In genomic region chr13:48493076-48493765, GRCh38 we compare ENCODE assay signal across 11 cellular contexts. TPM values are rescaled to one million over a fixed set of nuclear protein-coding genes. Genes with fewer than 3 reads are reported as not detected.
DNase-seq lines count a peak whose midpoint lies in the region; ATAC-seq, FAIRE-seq and TF ChIP-seq lines count a peak whose summit lies in the region.
"Had no signal": no experiment of that assay in that cellular context is flagged by ENCODE, and none has a peak within 500 bp of the region (broad histone marks: within the 10 kb centered on the region; RNA-seq: fewer than 3 reads in every experiment).

No MANE protein-coding gene starts in this region.

- no peaks in the 10 kb centered on the region for H3K4me1 ChIP-seq in small intestine (ENCODE audit: control insufficient read depth in 2 of 2, insufficient read depth in 1 of 2, low read depth in 1 of 2, low read length in 1 of 2)
- H3K4me1 ChIP-seq: SJSA1 had no signal

- peaks cover 26% of the 10 kb centered on the region for H3K4me1 Mint-ChIP-seq in T-helper 17 cell
- H3K4me1 Mint-ChIP-seq in CD14-positive monocyte, result peaks cover 43% of the 10 kb centered on the region

- no peaks in the 10 kb centered on the region for H3K27me3 ChIP-seq in small intestine (ENCODE audit: control insufficient read depth in 2 of 2, insufficient read depth in 2 of 2, low read length in 2 of 2)
- H3K27me3 ChIP-seq: SJSA1 had no signal

- H3K36me3 ChIP-seq in small intestine (ENCODE audit: control insufficient read depth in 2 of 2, insufficient read depth in 2 of 2, low read length in 2 of 2), result no peaks in the 10 kb centered on the region

- H3K9me3 Mint-ChIP-seq in CD14-positive monocyte, result no peaks in the 10 kb centered on the region
- H3K9me3 Mint-ChIP-seq: stimulated activated memory B cell treated with anti-CD40 and anti-IgM and Interleukin-4, amounts not matched to agents 10 μg/mL and 1 μg/mL and 100 μg/mL, for 72 hours had no signal

- H3K4me3 ChIP-seq in small intestine (ENCODE audit: low read depth in 1 of 2, low read length in 2 of 2), result no peak overlapping the region
- H3K4me3 ChIP-seq: SJSA1 had no signal

- H3K36me3 Mint-ChIP-seq in T-helper 17 cell (ENCODE audit: low read depth), result peaks cover under 1% of the 10 kb centered on the region
- peaks cover 39 to 53% of the 10 kb centered on the region in 2 donors for H3K36me3 Mint-ChIP-seq in CD14-positive monocyte
- H3K36me3 Mint-ChIP-seq: stimulated activated memory B cell treated with anti-CD40 and anti-IgM and Interleukin-4, amounts not matched to agents 10 μg/mL and 1 μg/mL and 100 μg/mL, for 72 hours had no signal

- 74 to 85% (median 85%) methylated on average over 4 of the region's 4 CpGs for WGBS in small intestine, 3 donors

- H3K4me3 Mint-ChIP-seq in T-helper 17 cell, result no peak overlapping the region
- no peak overlapping the region for H3K4me3 Mint-ChIP-seq in CD14-positive monocyte
- H3K4me3 Mint-ChIP-seq: stimulated activated memory B cell treated with anti-CD40 and anti-IgM and Interleukin-4, amounts not matched to agents 10 μg/mL and 1 μg/mL and 100 μg/mL, for 72 hours had no signal

- FAIRE-seq in small intestine (lab: Jason Lieb, UNC), result no peak

- no peaks in the 10 kb centered on the region for H3K9me3 ChIP-seq in T-helper 17 cell (ENCODE audit: control insufficient read depth, low read length, poor library complexity, severe bottlenecking)
- no peaks in the 10 kb centered on the region for H3K9me3 ChIP-seq in small intestine (ENCODE audit: control insufficient read depth, low read depth)
- H3K9me3 ChIP-seq: SJSA1 had no signal

- DNase-seq in T-helper 17 cell, result no peak
- DNase-seq in globus pallidus (ENCODE audit: low spot score), result peak; percentile 46
- DNase-seq in small intestine, result no peak
- DNase-seq in mucosa of gallbladder (ENCODE audit: low spot score), result no peak
- DNase-seq in CD14-positive monocyte (ENCODE audit: low spot score), result no peak

- H3K27ac ChIP-seq in small intestine (ENCODE audit: low read depth in 1 of 2, low read length in 1 of 2), result peak overlapping the region; percentile 8 to 83
- H3K27ac ChIP-seq: SJSA1 had no signal

- no peak for TF ChIP-seq CTCF in CD14-positive monocyte (IDR thresholded peaks at IDR 0.05)

- intact Hi-C loops in CD14-positive monocyte (cut with micrococcal nuclease), result loop anchor here (5.0 kb wide), 2 partner anchors 79 to 84 kb away; no protein-coding TSS in a partner anchor

- ATAC-seq in GM21723 (IDR thresholded peaks at IDR 0.05; ENCODE audit: unreplicated experiment), result peak; percentile 1
- ATAC-seq in T-helper 17 cell, result peak; percentile 33
- ATAC-seq in GM21515 (IDR thresholded peaks at IDR 0.05; ENCODE audit: unreplicated experiment), result no peak
- ATAC-seq in GM21576 (IDR thresholded peaks at IDR 0.05; ENCODE audit: unreplicated experiment), result no peak

- H3K27me3 Mint-ChIP-seq in T-helper 17 cell (no peaks in the 10 kb centered on the region), CD14-positive monocyte (ENCODE audit: low read depth in 3 of 3) (no peaks in the 10 kb centered on the region)
- H3K27me3 Mint-ChIP-seq: stimulated activated memory B cell treated with anti-CD40 and anti-IgM and Interleukin-4, amounts not matched to agents 10 μg/mL and 1 μg/mL and 100 μg/mL, for 72 hours had no signal

- no peak overlapping the region for H3K27ac Mint-ChIP-seq in T-helper 17 cell
- no peak overlapping the region for H3K27ac Mint-ChIP-seq in CD14-positive monocyte
- H3K27ac Mint-ChIP-seq: activated T-helper 2 cell treated with anti-CD3 and anti-CD28 coated beads, Interferon-gamma antibody, Interleukin-2, Interleukin-4, amounts not matched to agents 10 μg/mL and 5 μg/mL and 100 μg/mL, durations not matched to agents 14 hours and 24 hours and 36 hours; stimulated activated memory B cell treated with anti-CD40 and anti-IgM and Interleukin-4, amounts not matched to agents 10 μg/mL and 1 μg/mL and 100 μg/mL, for 72 hours had no signal

RNA-seq across cellular contexts. Expression of gene RCBTB2, which starts 39.7 kb away (rescaled TPM):
- total RNA-seq in T-helper 17 cell, result 10 to 100 TPM; 12.5 to 13.7 TPM
- 1 to 10 TPM; 3.1 to 7.6 (median 4.8) TPM for polyA plus RNA-seq in small intestine
- 18.3 TPM for total RNA-seq in mucosa of gallbladder
- 100 to 1,000 TPM in 1 of 2 donors, 10 to 100 TPM in 1; 64.4 to 100 TPM for polyA plus RNA-seq in CD14-positive monocyte

Comparison
In these comparisons a context has a peak if more than half of its experiments do, and no peak if none do; other contexts are left out.
1. ATAC-seq: peak in GM21723 (single experiment) and T-helper 17 cell (single experiment); none in GM21515 (single experiment) and GM21576 (single experiment).